Comparison of ENCODE assay signal across 8 cellular contexts in the genomic region with DNA sequence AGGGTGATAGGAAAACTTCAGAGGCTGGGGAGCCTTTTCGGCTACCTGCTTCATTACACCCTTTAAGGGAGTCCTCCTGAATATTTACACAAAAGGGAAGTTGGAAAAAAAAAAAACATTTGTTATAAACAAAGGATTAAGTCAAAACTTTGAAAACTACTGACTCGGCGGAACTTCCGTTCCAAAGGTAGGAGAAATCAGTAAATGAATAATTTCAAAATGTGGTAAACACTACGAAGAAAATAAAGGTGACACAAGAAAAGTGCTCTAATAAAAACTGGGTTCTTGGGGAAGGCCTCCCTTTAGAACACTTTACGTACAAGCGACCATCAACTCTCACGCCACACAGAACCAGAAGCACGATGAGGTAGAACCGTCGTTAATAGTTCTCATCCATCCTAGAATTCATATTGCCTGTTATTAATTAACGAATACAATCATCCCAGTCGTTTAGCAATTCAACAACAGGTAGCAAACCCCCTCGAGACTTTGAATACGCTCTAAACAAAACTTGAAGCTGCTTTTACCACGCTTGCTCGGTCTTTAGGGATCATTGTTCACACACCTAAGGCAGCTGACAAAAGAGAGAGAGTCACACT. TPM values are rescaled to one million over a fixed set of nuclear protein-coding genes. Genes with fewer than 3 reads are reported as not detected.
A peak's percentile ranks its signal among the peaks of the same experiment; 100 is the strongest.
DNase-seq lines count a peak whose midpoint lies in the region; ATAC-seq, FAIRE-seq and TF ChIP-seq lines count a peak whose summit lies in the region.

No MANE protein-coding gene starts in this region.

- H4K91ac ChIP-seq in H1 (replicated peaks; ENCODE audit: insufficient read length, low read length), result peak overlapping the region; percentile 99

- peaks cover 6% of the 10 kb centered on the region for H3K9me3 Mint-ChIP-seq in nephron progenitor cell

- peak overlapping the region; percentile 70 for H3K56ac ChIP-seq in H1 (replicated peaks; ENCODE audit: insufficient read length, low read depth, low read length)

- H2BK15ac ChIP-seq in H1 (ENCODE audit: low read length), result 0 out of 2 replicates have a peak overlapping the region, but pooled peaks have one; percentile 46

- no peak for TF ChIP-seq RAD21 in H1 (IDR thresholded peaks at IDR 0.05 in 1 of 2, conservative IDR thresholded peaks at IDR 0.05 in 1 of 2; ENCODE audit: low read depth in 2 of 2, low read length in 2 of 2)

- H3K4me1 Mint-ChIP-seq in nephron progenitor cell, result peaks cover 15% of the 10 kb centered on the region

- H2BK120ac ChIP-seq in H1 (replicated peaks; ENCODE audit: low read depth, low read length), result peak overlapping the region; percentile 76

- H2BK20ac ChIP-seq in H1 (ENCODE audit: low read length), result no peak overlapping the region

- peak; percentile 58 for DNase-seq in RKO (ENCODE audit: low spot score)
- DNase-seq in H1 (ENCODE audit: low read depth in 1 of 2, low spot score in 2 of 2), result no peak
- DNase-seq in nephron progenitor cell, result no peak
- no peak for DNase-seq in ecto neural progenitor cell (ENCODE audit: low spot score)

- peaks cover 52 to 58% of the 10 kb centered on the region in 2 experiments for H3K79me2 ChIP-seq in H1 (ENCODE audit: control insufficient read depth in 1 of 2, insufficient read depth in 2 of 2, low read length in 2 of 2)

- H4K8ac ChIP-seq in H1 (ENCODE audit: extremely low read depth, insufficient read depth, low read length), result peak overlapping the region; percentile 99; the same call in 1 of the 2 replicates

- H3K14ac ChIP-seq in H1 (ENCODE audit: insufficient read length), result peak overlapping the region; percentile 89

- H3K4me2 ChIP-seq in BLaER1, result peak overlapping the region; percentile 92
- H3K4me2 ChIP-seq in H1 (ENCODE audit: insufficient read depth in 1 of 2, low read depth in 2 of 2, low read length in 2 of 2), result peak overlapping the region; percentile 65 to 80

- H3K23ac ChIP-seq in H1 (ENCODE audit: insufficient read length), result no peak overlapping the region

- H3K27me3 Mint-ChIP-seq in nephron progenitor cell (ENCODE audit: low read depth, poor library complexity), result no peaks in the 10 kb centered on the region

- peak overlapping the region; percentile 93 for H2BK5ac ChIP-seq in H1 (ENCODE audit: low read depth, low read length)

- no peak overlapping the region for H2BK12ac ChIP-seq in H1 (ENCODE audit: low read depth, low read length)

- peak overlapping the region; percentile 92 for H2AK5ac ChIP-seq in H1 (ENCODE audit: low read depth, low read length)

- TF ChIP-seq POLR2A in H1 (IDR thresholded peaks at IDR 0.05; ENCODE audit: control extremely low read depth in 1 of 2, low read depth in 2 of 2, low read length in 2 of 2), result peak in 1 of 2 experiments; percentile 26; a peak in 1 of 3 replicates

- H3K27ac ChIP-seq in BLaER1 (peak overlapping the region; percentile 100), H1 (ENCODE audit: low read depth, low read length) (peak overlapping the region; percentile 93)

- H3K4me1 ChIP-seq in BLaER1 (peaks cover 48% of the 10 kb centered on the region), H1 (replicated peaks in 1 of 4; ENCODE audit: control insufficient read depth in 3 of 4, insufficient read depth in 4 of 4, low read length in 3 of 4) (peaks cover 0 to 5% (median 3%) of the 10 kb centered on the region in 4 experiments; a peak in 5 of 7 replicates)

- H4K20me1 ChIP-seq in BLaER1, result peaks cover 49% of the 10 kb centered on the region
- H4K20me1 ChIP-seq in H1 (replicated peaks in 1 of 2; ENCODE audit: control insufficient read depth in 1 of 2, insufficient read depth in 2 of 2, low read length in 2 of 2), result peaks cover 7% of the 10 kb centered on the region in 2 experiments

- peak overlapping the region; percentile 93 for H3K4ac ChIP-seq in H1 (replicated peaks; ENCODE audit: insufficient read length, low read depth, low read length)

- H3K36me3 Mint-ChIP-seq in nephron progenitor cell (ENCODE audit: low read depth), result peaks cover 16% of the 10 kb centered on the region

- peak overlapping the region; percentile 98 for H3K27ac Mint-ChIP-seq in nephron progenitor cell

- peak overlapping the region; percentile 99 for H3K4me3 Mint-ChIP-seq in nephron progenitor cell

- no peak for TF ChIP-seq CTCF in H1 (IDR thresholded peaks at IDR 0.05; ENCODE audit: control extremely low read depth in 1 of 3, insufficient read depth in 1 of 3, low read depth in 1 of 3, low read length in 3 of 3)
- no peak for TF ChIP-seq CTCF in nephron progenitor cell (IDR thresholded peaks at IDR 0.05)

- peaks cover 9% of the 10 kb centered on the region for H3K23me2 ChIP-seq in H1 (ENCODE audit: low read depth, low read length)

- H3K27me3 ChIP-seq in BLaER1 (no peaks in the 10 kb centered on the region), H1 (replicated peaks in 1 of 4; ENCODE audit: control insufficient read depth in 3 of 4, extremely low read depth in 1 of 4, insufficient read depth in 3 of 4, low read length in 3 of 4) (no peaks in the 10 kb centered on the region)

- H3K79me1 ChIP-seq in H1 (ENCODE audit: low read depth, low read length), result no peaks in the 10 kb centered on the region

- POLR2A ChIA-PET in H1 (lab: Charles Lee; ENCODE audit: partially characterized antibody), result interaction anchor here (0.6 to 3.5 kb wide), 20 partner anchors 8 to 460 kb away, joined by 3 to 19 read pairs (median 4); partner anchors contain the start of genes ELP6 and ZNF589

- no peak overlapping the region for H2AFZ ChIP-seq in H1 (ENCODE audit: low read length)

- CTCF ChIA-PET in H1 (lab: Charles Lee; ENCODE audit: partially characterized antibody), result no interaction called here

- H3K9ac ChIP-seq in BLaER1 (peak overlapping the region; percentile 100), H1 (replicated peaks in 1 of 4; ENCODE audit: extremely low read depth in 1 of 4, low read depth in 3 of 4, low read length in 3 of 4) (peak overlapping the region; percentile 97 to 98 (median 98))

- H4K5ac ChIP-seq in H1 (ENCODE audit: insufficient read length, low read depth, low read length), result peak overlapping the region; percentile 89

- WGBS in H1 (ENCODE audit: extremely low coverage in 1 of 2, insufficient coverage in 1 of 2, insufficient read length in 1 of 2, insufficient replicate concordance in 2 of 2, low coverage in 1 of 2, low lambda C conversion rate in 2 of 2, missing lambda C conversion rate in 1 of 2), 2 experiments, result 1% methylated on average over 17 of the region's 17 CpGs; no CpG with 5 or more reads in 1 of the 2 experiments

- H3K18ac ChIP-seq in H1 (ENCODE audit: extremely low read depth, low read length), result peak overlapping the region; percentile 93; the same call in 1 of the 2 replicates

- H3K4me3 ChIP-seq in BLaER1 (peak overlapping the region; percentile 98), H1 (ENCODE audit: extremely low read depth in 1 of 4, insufficient read depth in 2 of 4, low read depth in 3 of 4, low read length in 4 of 4) (peak overlapping the region; percentile 97 to 100 (median 100))

- no peak for TF ChIP-seq EP300 in H1 (IDR thresholded peaks at IDR 0.05; ENCODE audit: borderline replicate concordance in 1 of 2, low read depth in 2 of 2, low read length in 2 of 2)

- no peaks in the 10 kb centered on the region for H3K9me3 ChIP-seq in BLaER1
- H3K9me3 ChIP-seq in H1 (ENCODE audit: insufficient read depth in 2 of 2, low read depth in 1 of 2, low read length in 1 of 2), result no peaks in the 10 kb centered on the region

- FAIRE-seq in H1 (lab: Jason Lieb, UNC), result no peak

- H3K36me3 ChIP-seq in BLaER1 (peaks cover 26% of the 10 kb centered on the region; the same call in 1 of the 2 replicates), H1 (ENCODE audit: control insufficient read depth in 2 of 4, insufficient read depth in 4 of 4, low read length in 3 of 4) (peaks cover 0 to 6% (median 0%) of the 10 kb centered on the region in 4 experiments; a peak in 1 of 8 replicates)

- ATAC-seq in GM21619 (IDR thresholded peaks at IDR 0.05; ENCODE audit: unreplicated experiment) (peak; percentile 2), GM18520 (IDR thresholded peaks at IDR 0.05; ENCODE audit: unreplicated experiment) (no peak), HG03520 (IDR thresholded peaks at IDR 0.05; ENCODE audit: unreplicated experiment) (no peak)

TF ChIP-seq in H1, 55 proteins besides CTCF, POLR2A, EP300 and RAD21 (continues in another document):
- no peak for TF ChIP-seq KDM4A (IDR thresholded peaks at IDR 0.05; ENCODE audit: low read depth, low read length, severe bottlenecking)
- TF ChIP-seq ASH2L (IDR thresholded peaks at IDR 0.05; ENCODE audit: low read length), result peak; percentile 44
- TF ChIP-seq, protein P1, sequence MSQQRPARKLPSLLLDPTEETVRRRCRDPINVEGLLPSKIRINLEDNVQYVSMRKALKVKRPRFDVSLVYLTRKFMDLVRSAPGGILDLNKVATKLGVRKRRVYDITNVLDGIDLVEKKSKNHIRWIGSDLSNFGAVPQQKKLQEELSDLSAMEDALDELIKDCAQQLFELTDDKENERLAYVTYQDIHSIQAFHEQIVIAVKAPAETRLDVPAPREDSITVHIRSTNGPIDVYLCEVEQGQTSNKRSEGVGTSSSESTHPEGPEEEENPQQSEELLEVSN (IDR thresholded peaks at IDR 0.05), result no peak
- no peak for TF ChIP-seq EZH2 (IDR thresholded peaks at IDR 0.05; ENCODE audit: low read depth, low read length, severe bottlenecking)
- no peak for TF ChIP-seq CHD2 (IDR thresholded peaks at IDR 0.05; ENCODE audit: low read length)
- no peak for TF ChIP-seq FOSL1 (IDR thresholded peaks at IDR 0.05; ENCODE audit: insufficient read depth, low read depth, low read length)
- no peak for TF ChIP-seq CBX8 (IDR thresholded peaks at IDR 0.05; ENCODE audit: borderline replicate concordance, low read depth, low read length)

RNA-seq across cellular contexts. Expression of gene SMARCC1, which starts 0.9 kb away (rescaled TPM):
- total RNA-seq in H1 (2021; fragmentation: NEBNext Ultra II Directional; extraction: Animal tissue kit (Norgen Biotek cat#: 25700)), result 312 and 335 TPM in 2 replicates
- 57.9 and 64.1 TPM in 2 replicates for polyA plus RNA-seq in H1 (2011; rRNA removed)
- 56.5 TPM for polyA plus RNA-seq in H1 (2011; cell fraction: cytosol; rRNA removed)
- polyA plus RNA-seq in H1 (2011; cell fraction: nucleus; rRNA removed), result 181 TPM
- 113 to 166 TPM (median 136 TPM) in 4 replicates for polyA plus RNA-seq in H1 (2012, experiment 1 of 2)
- 12.4 TPM for polyA plus RNA-seq in H1 (2012, experiment 2 of 2)
- polyA plus RNA-seq in H1 (2013, experiment 1 of 2), result 125 TPM
- polyA plus RNA-seq in H1 (2013, experiment 2 of 2), result 121 TPM
- polyA minus RNA-seq in H1 (2011; rRNA and poly(A)+ RNA removed), result 138 and 206 TPM in 2 replicates
- 133 TPM for polyA minus RNA-seq in H1 (2011; cell fraction: cytosol; rRNA and poly(A)+ RNA removed)
- 154 TPM for polyA minus RNA-seq in H1 (2011; cell fraction: nucleus; rRNA and poly(A)+ RNA removed)

RNA-seq across cellular contexts. Expression of gene DHX30, which starts 22.1 kb away (rescaled TPM):
- total RNA-seq in H1 (2021; fragmentation: NEBNext Ultra II Directional; extraction: Animal tissue kit (Norgen Biotek cat#: 25700)), result 97.7 and 97.9 TPM in 2 replicates
- 82.4 and 112 TPM in 2 replicates for polyA plus RNA-seq in H1 (2011; rRNA removed)
- 89.8 TPM for polyA plus RNA-seq in H1 (2011; cell fraction: cytosol; rRNA removed)
- 260 TPM for polyA plus RNA-seq in H1 (2011; cell fraction: nucleus; rRNA removed)
- polyA plus RNA-seq in H1 (2012, experiment 1 of 2), result 52.1 to 83.2 TPM (median 77.3 TPM) in 4 replicates
- polyA plus RNA-seq in H1 (2012, experiment 2 of 2), result 71.1 TPM
- 62.8 TPM for polyA plus RNA-seq in H1 (2013, experiment 1 of 2)
- 56.5 TPM for polyA plus RNA-seq in H1 (2013, experiment 2 of 2)
- polyA minus RNA-seq in H1 (2011; rRNA and poly(A)+ RNA removed), result 100 and 115 TPM in 2 replicates
- 65.0 TPM for polyA minus RNA-seq in H1 (2011; cell fraction: cytosol; rRNA and poly(A)+ RNA removed)
- polyA minus RNA-seq in H1 (2011; cell fraction: nucleus; rRNA and poly(A)+ RNA removed), result 108 TPM
